20 cellular contexts compared by ENCODE assay signal in the genomic region with DNA sequence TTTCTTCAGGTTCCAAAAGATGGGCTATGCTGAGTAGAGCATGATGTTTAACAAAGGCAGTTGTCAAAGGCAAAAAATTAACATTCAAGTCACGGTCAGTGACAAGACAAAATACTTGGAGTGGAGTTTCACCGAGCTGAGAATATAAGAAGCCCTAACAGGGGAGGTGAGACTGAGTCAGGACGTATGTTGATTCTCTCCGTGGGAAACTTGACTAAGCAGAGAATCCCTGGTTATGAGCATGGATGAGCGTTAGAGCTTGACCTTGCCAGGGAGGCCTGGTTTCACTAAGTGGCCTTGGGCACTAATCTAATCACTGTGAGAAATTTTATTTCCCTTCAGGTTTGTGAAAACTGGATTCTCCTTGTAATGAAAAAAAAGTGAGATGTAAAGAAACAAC.
DNase-seq lines count a peak whose midpoint lies in the region; ATAC-seq and TF ChIP-seq lines count a peak whose summit lies in the region.
"Had no signal": no experiment of that assay in that cellular context is flagged by ENCODE, and none has a peak within 500 bp of the region (broad histone marks: within the 10 kb centered on the region; RNA-seq: fewer than 3 reads in every experiment).

No MANE protein-coding gene starts in this region.

- H3K4me2 ChIP-seq in osteoblast (ENCODE audit: insufficient read depth, low read length) = no peak overlapping the region
- H3K4me2 ChIP-seq: BLaER1, KMS-11 had no signal

- TF ChIP-seq CTCF in BE2C (IDR thresholded peaks at IDR 0.05; ENCODE audit: low read depth, low read length) (no peak), osteoblast (IDR thresholded peaks at IDR 0.05; ENCODE audit: extremely low read depth, low read depth, low read length) (no peak)

- DNase-seq in BE2C = peak; percentile 34
- DNase-seq in amniotic epithelial cell (ENCODE audit: low read depth) = peak; percentile 69
- DNase-seq in left kidney (ENCODE audit: low read depth, low spot score) = peak; percentile 39
- peak; percentile 10 for DNase-seq in osteoblast (ENCODE audit: insufficient read length, low spot score, missing footprints)
- DNase-seq in G401 (ENCODE audit: low spot score) = no peak
- no peak for DNase-seq in activated naive CD4-positive, alpha-beta T cell (lab: John Stamatoyannopoulos, UW)
- DNase-seq: CD4-positive, CD25-positive, alpha-beta regulatory T cell; MM.1S; NCI-H2029; NCI-H446 treated with DMSO at 0.1 percent for 48 hours; NCI-H526; NCI-H82; NK-92 treated with Interleukin-12 subunit alpha and Interleukin-12 subunit beta, amount 100 ng/mL, for 24 hours; PC-3; SJCRH30 had no signal

- H3K79me2 ChIP-seq in osteoblast (ENCODE audit: insufficient read depth, low read length) = no peaks in the 10 kb centered on the region

- in situ Hi-C loops in G401 (cut with HindIII; ENCODE audit: low sequenced_read_pairs) = no loop called here

- no peak overlapping the region for H3K4me3 ChIP-seq in BE2C (ENCODE audit: low read depth, low read length)
- no peak overlapping the region for H3K4me3 ChIP-seq in osteoblast (ENCODE audit: insufficient read depth, low read length)
- H3K4me3 ChIP-seq: BLaER1, SJCRH30 had no signal

- H3K9me3 ChIP-seq in BE2C (no peaks in the 10 kb centered on the region), osteoblast (ENCODE audit: low read depth, low read length) (no peaks in the 10 kb centered on the region)
- H3K9me3 ChIP-seq: BLaER1, SJCRH30 had no signal

- H3K27me3 ChIP-seq in BE2C (no peaks in the 10 kb centered on the region), osteoblast (ENCODE audit: insufficient read depth, low read length) (no peaks in the 10 kb centered on the region)
- H3K27me3 ChIP-seq: BLaER1, SJCRH30 had no signal

- H4K20me1 ChIP-seq in osteoblast (ENCODE audit: insufficient read depth, low read length) = no peaks in the 10 kb centered on the region
- H4K20me1 ChIP-seq: BLaER1 had no signal

- H3K4me1 ChIP-seq in BE2C = peaks cover 15% of the 10 kb centered on the region
- no peaks in the 10 kb centered on the region for H3K4me1 ChIP-seq in osteoblast (ENCODE audit: insufficient read depth, low read length)
- H3K4me1 ChIP-seq: BLaER1, SJCRH30 had no signal

- no peak overlapping the region for H2AFZ ChIP-seq in osteoblast (ENCODE audit: low read length)

- H3K36me3 ChIP-seq in BE2C (no peaks in the 10 kb centered on the region), osteoblast (ENCODE audit: insufficient read depth, low read length) (no peaks in the 10 kb centered on the region)
- H3K36me3 ChIP-seq: BLaER1, SJCRH30 had no signal

- no peak overlapping the region for H3K27ac ChIP-seq in osteoblast (ENCODE audit: low read depth, low read length)
- H3K27ac ChIP-seq: BLaER1, HL-60, KMS-11, SJCRH30 had no signal

- no peak for ATAC-seq in GM21576 (IDR thresholded peaks at IDR 0.05; ENCODE audit: unreplicated experiment)
- ATAC-seq: HCT116, PC-3 had no signal

Comparison
In these comparisons a context has a peak if more than half of its experiments do, and no peak if none do; other contexts are left out.
1. DNase-seq: peak in BE2C (single experiment), amniotic epithelial cell (single experiment), left kidney (single experiment) and osteoblast (single experiment); none in G401 (single experiment) and activated naive CD4-positive, alpha-beta T cell (0 of 4).